8 cellular contexts compared by ENCODE assay signal in the genomic region with DNA sequence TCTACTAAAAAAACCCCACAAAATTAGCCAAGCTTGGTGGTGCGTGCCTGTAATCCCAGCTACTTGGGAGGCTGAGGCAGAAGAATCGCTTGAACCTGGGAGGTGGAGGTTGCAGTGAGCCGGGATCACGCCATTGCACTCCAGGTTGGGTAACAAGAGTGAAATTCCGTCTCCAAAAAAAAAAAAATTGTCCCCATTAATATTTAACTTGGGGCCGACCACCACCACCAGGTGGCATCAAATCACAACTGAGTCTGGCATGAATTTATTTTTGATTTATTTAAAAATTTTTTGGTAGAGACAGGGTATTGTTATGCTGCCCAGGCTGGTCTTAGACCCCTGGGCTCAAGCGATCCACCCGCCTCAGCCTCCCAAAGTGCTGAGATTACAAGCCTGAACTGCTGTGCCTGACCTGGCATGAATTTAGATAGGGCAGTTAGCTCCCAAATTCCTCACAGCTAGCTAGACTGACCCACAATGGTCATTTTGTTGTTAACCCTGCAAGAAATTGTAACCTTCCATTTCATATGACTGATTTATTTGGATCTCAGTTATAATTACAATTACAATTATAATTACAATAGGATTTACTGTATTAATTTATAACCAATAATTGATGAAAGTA. TPM values are rescaled to one million over a fixed set of nuclear protein-coding genes. Genes with fewer than 3 reads are reported as not detected.
DNase-seq lines count a peak whose midpoint lies in the region; ATAC-seq and TF ChIP-seq lines count a peak whose summit lies in the region.

No MANE protein-coding gene starts in this region.

- H3K27me3 ChIP-seq in CD8-positive, alpha-beta T cell (ENCODE audit: insufficient read depth, low read length) = no peaks in the 10 kb centered on the region
- no peaks in the 10 kb centered on the region for H3K27me3 ChIP-seq in HCT116 (ENCODE audit: insufficient read depth, low read length)

- no peak for TF ChIP-seq POLR2A in HCT116 (IDR thresholded peaks at IDR 0.05; ENCODE audit: borderline replicate concordance, extremely low read depth, insufficient read depth, insufficient read length)

- TF ChIP-seq CTCF in CD8-positive, alpha-beta T cell (IDR thresholded peaks at IDR 0.05) = peak; percentile 39
- TF ChIP-seq CTCF in HCT116 (IDR thresholded peaks at IDR 0.05 in 2 of 3, conservative IDR thresholded peaks at IDR 0.05 in 1 of 3; ENCODE audit: borderline replicate concordance in 1 of 3, insufficient read depth in 1 of 3, low read depth in 2 of 3, low read length in 2 of 3) = peak; percentile 41 to 61 (median 49)
- TF ChIP-seq CTCF in VCaP (conservative IDR thresholded peaks at IDR 0.05) = peak; percentile 76
- TF ChIP-seq CTCF in type B pancreatic cell (conservative IDR thresholded peaks at IDR 0.05) = peak; percentile 84

- DNase-seq in CD8-positive, alpha-beta T cell = peak in 3 of 7 experiments; percentile 20 to 33 (median 23)
- peak; percentile 19 for DNase-seq in HCT116 (ENCODE audit: low read depth, low spot score)
- DNase-seq in glomerular visceral epithelial cell (ENCODE audit: extremely low spot score) = peak; percentile 28
- no peak for DNase-seq in type B pancreatic cell (ENCODE audit: extremely low spot score, unreplicated experiment)

- H4K20me1 ChIP-seq in HCT116 (ENCODE audit: insufficient read depth) = no peaks in the 10 kb centered on the region

- H3K36me3 ChIP-seq in CD8-positive, alpha-beta T cell (ENCODE audit: insufficient read depth, low read length) = no peaks in the 10 kb centered on the region
- no peaks in the 10 kb centered on the region for H3K36me3 ChIP-seq in HCT116 (ENCODE audit: control insufficient read depth in 1 of 2, insufficient read depth in 2 of 2, low read length in 2 of 2)

- intact Hi-C loops in CD8-positive, alpha-beta T cell (cut with DNase I, micrococcal nuclease) = loop anchor here in 1 of 2 experiments (2.0 to 5.0 kb wide), 3 partner anchors 540 to 918 kb away; no protein-coding TSS in a partner anchor
- intact Hi-C loops in HCT116 (cut with micrococcal nuclease) = loop anchor here (1.0 kb wide), 3 partner anchors 523 to 716 kb away; no protein-coding TSS in a partner anchor

- no peak overlapping the region for H3K4me3 Mint-ChIP-seq in CD8-positive, alpha-beta T cell
- no peak overlapping the region for H3K4me3 Mint-ChIP-seq in type B pancreatic cell

- H3K4me1 ChIP-seq in CD8-positive, alpha-beta T cell (ENCODE audit: insufficient read depth, low read length) = no peaks in the 10 kb centered on the region
- H3K4me1 ChIP-seq in HCT116 (ENCODE audit: control insufficient read depth in 1 of 2, insufficient read depth in 2 of 2, low read length in 2 of 2) = peaks cover 5 to 8% of the 10 kb centered on the region in 2 experiments; a peak in 3 of 4 replicates

- H2AFZ ChIP-seq in HCT116 (ENCODE audit: low read depth, low read length, poor library complexity, severe bottlenecking) = no peak overlapping the region

- no peaks in the 10 kb centered on the region for H3K79me2 ChIP-seq in HCT116 (ENCODE audit: insufficient read depth, low read length)

- BruUV-seq in HCT116 (replicated peaks; lab: Mats Ljungman, UMichigan) = no TSS peak

- no peaks in the 10 kb centered on the region for H3K9me2 ChIP-seq in HCT116 (ENCODE audit: insufficient read depth)

- peaks cover 2% of the 10 kb centered on the region for H3K27me3 Mint-ChIP-seq in CD8-positive, alpha-beta T cell (ENCODE audit: low read depth)
- no peaks in the 10 kb centered on the region for H3K27me3 Mint-ChIP-seq in type B pancreatic cell

- CTCF ChIA-PET in CD8-positive, alpha-beta T cell (lab: Charles Lee) = no interaction called here
- CTCF ChIA-PET in HCT116 (lab: Charles Lee) = interaction anchor here (0.6 to 1.3 kb wide), 3 partner anchors 9 to 715 kb away, joined by 3 read pairs; no protein-coding TSS in a partner anchor

- RAD21 ChIA-PET in HCT116 (lab: Charles Lee; ENCODE audit: low non-redundant PET in 1 of 2, low total read pairs in 2 of 2, uncharacterized antibody in 2 of 2, unreplicated experiment in 2 of 2) = interaction anchor here in 1 of 2 experiments (0.7 kb wide), 1 partner anchor 186 kb away, joined by 3 read pairs; no protein-coding TSS in a partner anchor

- no peak overlapping the region for H3K27ac ChIP-seq in CD8-positive, alpha-beta T cell (ENCODE audit: low read depth, low read length)
- H3K27ac ChIP-seq in HCT116 (ENCODE audit: low read depth, low read length) = no peak overlapping the region
- peak overlapping the region; percentile 41; the same call in 1 of the 2 replicates for H3K27ac ChIP-seq in VCaP

- no peaks in the 10 kb centered on the region for H3K4me1 Mint-ChIP-seq in CD8-positive, alpha-beta T cell (ENCODE audit: low read depth)
- peaks cover 20% of the 10 kb centered on the region for H3K4me1 Mint-ChIP-seq in type B pancreatic cell (ENCODE audit: unreplicated experiment)

- H3K9me3 Mint-ChIP-seq in CD8-positive, alpha-beta T cell = no peaks in the 10 kb centered on the region
- no peaks in the 10 kb centered on the region for H3K9me3 Mint-ChIP-seq in type B pancreatic cell

- H3K27ac Mint-ChIP-seq in CD8-positive, alpha-beta T cell = no peak overlapping the region
- no peak overlapping the region for H3K27ac Mint-ChIP-seq in type B pancreatic cell

- ATAC-seq in CD8-positive, alpha-beta T cell = no peak
- ATAC-seq in HCT116 (peak; percentile 50; the same call in 1 of the 2 replicates), GM18907 (IDR thresholded peaks at IDR 0.05; ENCODE audit: unreplicated experiment) (no peak), HG03095 (IDR thresholded peaks at IDR 0.05; ENCODE audit: unreplicated experiment) (no peak), GM19328 (IDR thresholded peaks at IDR 0.05; ENCODE audit: unreplicated experiment) (no peak)

- H3K9me3 ChIP-seq in CD8-positive, alpha-beta T cell (ENCODE audit: low read length) = no peaks in the 10 kb centered on the region
- no peaks in the 10 kb centered on the region for H3K9me3 ChIP-seq in HCT116 (ENCODE audit: control insufficient read depth in 1 of 2, insufficient read depth in 1 of 2, low read depth in 1 of 2, low read length in 2 of 2)

- no peak overlapping the region for H3K4me2 ChIP-seq in HCT116 (ENCODE audit: low read length)

- no peak overlapping the region for H3K9ac ChIP-seq in HCT116 (ENCODE audit: low read length)

- H3K4me3 ChIP-seq in CD8-positive, alpha-beta T cell (ENCODE audit: low read depth, low read length) = no peak overlapping the region
- no peak overlapping the region for H3K4me3 ChIP-seq in HCT116 (replicated peaks in 1 of 2; ENCODE audit: low read depth in 1 of 2, low read length in 2 of 2)

- POLR2A ChIA-PET in CD8-positive, alpha-beta T cell (lab: Charles Lee) = no interaction called here
- POLR2A ChIA-PET in HCT116 (lab: Charles Lee) = no interaction called here

- peak; percentile 67 for TF ChIP-seq RAD21 in HCT116 (IDR thresholded peaks at IDR 0.05; ENCODE audit: low read depth)

- no peaks in the 10 kb centered on the region for H3K36me3 Mint-ChIP-seq in CD8-positive, alpha-beta T cell
- H3K36me3 Mint-ChIP-seq in type B pancreatic cell = no peaks in the 10 kb centered on the region

TF ChIP-seq in HCT116, 20 proteins besides CTCF, POLR2A, EP300 and RAD21 (continues in another document):
- no peak for TF ChIP-seq FOSL1 (IDR thresholded peaks at IDR 0.05; ENCODE audit: low read depth)
- TF ChIP-seq EGR1 (IDR thresholded peaks at IDR 0.05; ENCODE audit: low read depth) = no peak
- TF ChIP-seq CEBPB (IDR thresholded peaks at IDR 0.05; ENCODE audit: low read depth) = no peak
- TF ChIP-seq SP1 (IDR thresholded peaks at IDR 0.05; ENCODE audit: low read depth) = no peak
- TF ChIP-seq TCF7L2 (IDR thresholded peaks at IDR 0.05; ENCODE audit: borderline replicate concordance, extremely low read depth, insufficient read depth, insufficient read length) = no peak
- no peak for TF ChIP-seq ZNF274 (IDR thresholded peaks at IDR 0.05; ENCODE audit: low read depth, low read length)
- TF ChIP-seq SIN3A (IDR thresholded peaks at IDR 0.05; ENCODE audit: low read depth) = no peak
- no peak for TF ChIP-seq EZH2phosphoT487 (IDR thresholded peaks at IDR 0.05; ENCODE audit: borderline replicate concordance)
- no peak for TF ChIP-seq ELF1 (IDR thresholded peaks at IDR 0.05; ENCODE audit: borderline replicate concordance, low read depth)
- TF ChIP-seq, protein P1, sequence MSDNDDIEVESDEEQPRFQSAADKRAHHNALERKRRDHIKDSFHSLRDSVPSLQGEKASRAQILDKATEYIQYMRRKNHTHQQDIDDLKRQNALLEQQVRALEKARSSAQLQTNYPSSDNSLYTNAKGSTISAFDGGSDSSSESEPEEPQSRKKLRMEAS (IDR thresholded peaks at IDR 0.05) = no peak
- TF ChIP-seq, protein P2, sequence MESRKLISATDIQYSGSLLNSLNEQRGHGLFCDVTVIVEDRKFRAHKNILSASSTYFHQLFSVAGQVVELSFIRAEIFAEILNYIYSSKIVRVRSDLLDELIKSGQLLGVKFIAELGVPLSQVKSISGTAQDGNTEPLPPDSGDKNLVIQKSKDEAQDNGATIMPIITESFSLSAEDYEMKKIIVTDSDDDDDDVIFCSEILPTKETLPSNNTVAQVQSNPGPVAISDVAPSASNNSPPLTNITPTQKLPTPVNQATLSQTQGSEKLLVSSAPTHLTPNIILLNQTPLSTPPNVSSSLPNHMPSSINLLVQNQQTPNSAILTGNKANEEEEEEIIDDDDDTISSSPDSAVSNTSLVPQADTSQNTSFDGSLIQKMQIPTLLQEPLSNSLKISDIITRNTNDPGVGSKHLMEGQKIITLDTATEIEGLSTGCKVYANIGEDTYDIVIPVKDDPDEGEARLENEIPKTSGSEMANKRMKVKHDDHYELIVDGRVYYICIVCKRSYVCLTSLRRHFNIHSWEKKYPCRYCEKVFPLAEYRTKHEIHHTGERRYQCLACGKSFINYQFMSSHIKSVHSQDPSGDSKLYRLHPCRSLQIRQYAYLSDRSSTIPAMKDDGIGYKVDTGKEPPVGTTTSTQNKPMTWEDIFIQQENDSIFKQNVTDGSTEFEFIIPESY (IDR thresholded peaks at IDR 0.05; ENCODE audit: extremely low read depth, insufficient replicate concordance, low read length) = no peak
- no peak for TF ChIP-seq JUND (IDR thresholded peaks at IDR 0.05)
- TF ChIP-seq ZFX (IDR thresholded peaks at IDR 0.05) = no peak

RNA-seq across cellular contexts. Expression of gene BEND3, which starts 17.1 kb away (rescaled TPM):
- total RNA-seq in CD8-positive, alpha-beta T cell = 1 to 10 TPM; 1.7 to 1.8 TPM
- total RNA-seq in HCT116 (2021; ENCODE audit: unreplicated experiment) (6.3 TPM), type B pancreatic cell (ENCODE audit: low replicate concordance) (9.6 and 14.4 TPM in 2 replicates)
- polyA plus RNA-seq in HCT116 (2012) = 0.94 and 1.5 TPM in 2 replicates
